Comparison of ENCODE assay signal across 19 cellular contexts in genomic region chr14:96688629-96689028, GRCh38.
"Had no signal": no experiment of that assay in that cellular context is flagged by ENCODE, and none has a peak within 500 bp of the region (broad histone marks: within the 10 kb centered on the region; RNA-seq: fewer than 3 reads in every experiment).

No MANE protein-coding gene starts in this region.

- H3K4me3 ChIP-seq: adrenal gland, colonic mucosa, esophagus squamous epithelium, right atrium auricular region, thyroid gland had no signal

- H3K27me3 ChIP-seq: adrenal gland, colonic mucosa, right atrium auricular region, thyroid gland had no signal

- ATAC-seq: activated CD8-positive, alpha-beta T cell treated with anti-CD3 and anti-CD28 coated beads for 36 hours; activated T-cell treated with anti-CD3 and anti-CD28 coated beads, Interleukin-2, amount 50 U/mL, for 4 hours; left ventricle myocardium superior; naive thymus-derived CD8-positive, alpha-beta T cell; stimulated activated memory B cell treated with anti-CD40 and anti-IgM and Interleukin-4, amounts not matched to agents 10 μg/mL and 1 μg/mL and 100 μg/mL, for 72 hours had no signal

- FAIRE-seq: endothelial cell of umbilical vein, kidney, TTC549 had no signal

- H3K4me1 ChIP-seq: adrenal gland, colonic mucosa, esophagus squamous epithelium, right atrium auricular region, thyroid gland had no signal

- DNase-seq: activated B cell treated with CpG ODN at 0.5 μM for 24 hours; activated CD4-positive, alpha-beta T cell treated with anti-CD3 and anti-CD28 coated beads for 48 hours; activated CD8-positive, alpha-beta T cell treated with anti-CD3 and anti-CD28 coated beads for 36 hours; activated effector memory CD4-positive, alpha-beta T cell treated with anti-CD3 and anti-CD28 coated beads, Interleukin-2, amount 50 U/mL, for 16 hours; activated T-cell treated with anti-CD3 and anti-CD28 coated beads, Interleukin-2, amount 50 U/mL, for 4 hours; adrenal gland; central memory CD4-positive, alpha-beta T cell; colonic mucosa; esophagus squamous epithelium; kidney; left ventricle myocardium superior; naive thymus-derived CD8-positive, alpha-beta T cell; posterior cingulate gyrus; stimulated activated CD4-positive, alpha-beta T cell treated with anti-CD3 and anti-CD28 coated beads, Interleukin-2, amount 100 ng/mL, for 48 hours; thyroid gland had no signal

- H3K9me3 ChIP-seq: adrenal gland, colonic mucosa, esophagus squamous epithelium, right atrium auricular region, thyroid gland had no signal

- H3K36me3 ChIP-seq: adrenal gland, colonic mucosa, esophagus squamous epithelium, right atrium auricular region, thyroid gland had no signal

- H3K27ac ChIP-seq: adrenal gland, colonic mucosa, esophagus squamous epithelium, right atrium auricular region, thyroid gland had no signal
